Comparison of ENCODE assay signal across 19 cellular contexts in genomic region chr6:12527339-12527738, GRCh38.
DNase-seq lines count a peak whose midpoint lies in the region; ATAC-seq, FAIRE-seq and TF ChIP-seq lines count a peak whose summit lies in the region.
"Had no signal": no experiment of that assay in that cellular context is flagged by ENCODE, and none has a peak within 500 bp of the region (broad histone marks: within the 10 kb centered on the region; RNA-seq: fewer than 3 reads in every experiment).

No MANE protein-coding gene starts in this region.

- no peaks in the 10 kb centered on the region for H3K79me1 ChIP-seq in IMR-90 (ENCODE audit: low read depth in 1 of 2, low read length in 2 of 2)

- CTCF ChIA-PET in IMR-90 (lab: Yijun Ruan, JAX): no interaction called here

- H3K9me1 ChIP-seq in IMR-90 (ENCODE audit: insufficient read depth, low read length): no peaks in the 10 kb centered on the region

- H3K23ac ChIP-seq in IMR-90 (ENCODE audit: low read depth, low read length): no peak overlapping the region

- H4K8ac ChIP-seq in IMR-90 (ENCODE audit: low read depth in 2 of 2, low read length in 2 of 2): no peak overlapping the region

- no peak overlapping the region for H3K4me2 ChIP-seq in IMR-90 (ENCODE audit: low read depth, low read length)
- H3K4me2 ChIP-seq: BLaER1 treated with 17β-estradiol and CSF1 and Interleukin-3, amounts not matched to agents 10 nM and 100 nM had no signal

- no CpG with 5 or more reads among the region's 2 CpGs for WGBS in IMR-90 (ENCODE audit: extremely low coverage in 2 of 2, insufficient read length in 1 of 2), 2 experiments

- no peak overlapping the region for H2BK120ac ChIP-seq in IMR-90 (ENCODE audit: low read depth, low read length)

- BruUV-seq in IMR-90 (replicated peaks; lab: Mats Ljungman, UMichigan): no TSS peak

- no peak for ATAC-seq in IMR-90 (ENCODE audit: low read depth)
- no peak for ATAC-seq in GM18511 (IDR thresholded peaks at IDR 0.05; ENCODE audit: unreplicated experiment)
- ATAC-seq in lower lobe of right lung: no peak
- ATAC-seq: CD8-positive, alpha-beta T cell; K562 had no signal

- FAIRE-seq in TTC549 (lab: Jason Lieb, UNC): peak; percentile 38
- FAIRE-seq: G401.6, GM12891, K562 had no signal

- H4K91ac ChIP-seq in IMR-90 (ENCODE audit: insufficient read depth, low read depth, low read length): no peak overlapping the region

- no peak overlapping the region for H3K27ac ChIP-seq in IMR-90 (ENCODE audit: insufficient read depth, low read length)
- no peak overlapping the region for H3K27ac ChIP-seq in lower lobe of right lung
- H3K27ac ChIP-seq: BLaER1 treated with 17β-estradiol and CSF1 and Interleukin-3, amounts not matched to agents 10 nM and 100 nM; HL-60 had no signal

- H4K5ac ChIP-seq in IMR-90 (ENCODE audit: low read depth, low read length): no peak overlapping the region

- H3K18ac ChIP-seq in IMR-90 (ENCODE audit: low read depth, low read length): no peak overlapping the region

- no peak overlapping the region for H3K14ac ChIP-seq in IMR-90 (replicated peaks; ENCODE audit: low read depth, low read length)

- no peak for TF ChIP-seq CTCF in IMR-90 (conservative IDR thresholded peaks at IDR 0.05; ENCODE audit: low read depth, low read length)
- TF ChIP-seq CTCF in lower lobe of right lung (IDR thresholded peaks at IDR 0.05): no peak

- H2AK9ac ChIP-seq in IMR-90 (replicated peaks; ENCODE audit: low read depth, low read length, poor library complexity): no peak overlapping the region

- DNase-seq in EH (ENCODE audit: low read depth): peak; percentile 42
- DNase-seq in IMR-90: peak; percentile 29
- peak; percentile 9 for DNase-seq in fibroblast of peridontal ligament (ENCODE audit: extremely low read depth)
- DNase-seq in activated effector memory CD4-positive, alpha-beta T cell treated with Interleukin-2 at 50 U/mL for 16 hours: no peak
- no peak for DNase-seq in lower lobe of right lung
- DNase-seq: 8988T; Calu3; CD8-positive, alpha-beta T cell; DMS79 treated with DMSO at 0.1 percent for 48 hours; EL; GOT3; H9 had no signal

- no peak overlapping the region for H2AFZ ChIP-seq in IMR-90 (replicated peaks; ENCODE audit: low read length, poor library complexity)

- no peak overlapping the region for H2BK15ac ChIP-seq in IMR-90 (ENCODE audit: low read depth, low read length)

- H3K4me1 ChIP-seq in IMR-90 (ENCODE audit: control insufficient read depth, insufficient read depth, low read length) (no peaks in the 10 kb centered on the region), lower lobe of right lung (no peaks in the 10 kb centered on the region)
- H3K4me1 ChIP-seq: BLaER1 treated with 17β-estradiol and CSF1 and Interleukin-3, amounts not matched to agents 10 nM and 100 nM had no signal

- no peaks in the 10 kb centered on the region; the same call in 1 of the 2 replicates for H3K9me3 ChIP-seq in IMR-90 (ENCODE audit: control insufficient read depth, insufficient read depth, low read length)
- H3K9me3 ChIP-seq in lower lobe of right lung: no peaks in the 10 kb centered on the region

- H2BK5ac ChIP-seq in IMR-90 (ENCODE audit: low read depth, low read length, poor library complexity, severe bottlenecking): no peak overlapping the region

- no peak for TF ChIP-seq POLR2A in IMR-90 (IDR thresholded peaks at IDR 0.05; ENCODE audit: low read depth, low read length)

- POLR2A ChIA-PET in IMR-90 (lab: Charles Lee; ENCODE audit: unreplicated experiment): no interaction called here

- H3K4me3 ChIP-seq in IMR-90 (ENCODE audit: insufficient read depth, low read depth, low read length) (no peak overlapping the region), lower lobe of right lung (no peak overlapping the region)
- H3K4me3 ChIP-seq: BLaER1 treated with 17β-estradiol and CSF1 and Interleukin-3, amounts not matched to agents 10 nM and 100 nM; K562 had no signal

- TF ChIP-seq RAD21 in IMR-90 (IDR thresholded peaks at IDR 0.05; ENCODE audit: low read length): no peak

- intact Hi-C loops in IMR-90 (cut with micrococcal nuclease): no loop called here
- intact Hi-C loops in lower lobe of right lung (cut with DNase I): no loop called here

- in situ Hi-C loops in IMR-90 (cut with MboI; ENCODE audit: low sequenced_read_pairs): no loop called here

- H4K20me1 ChIP-seq in IMR-90 (ENCODE audit: insufficient read depth, low read length): no peaks in the 10 kb centered on the region
- H4K20me1 ChIP-seq: BLaER1 treated with 17β-estradiol and CSF1 and Interleukin-3, amounts not matched to agents 10 nM and 100 nM had no signal

- H3K56ac ChIP-seq in IMR-90 (ENCODE audit: extremely low read depth, insufficient read depth, low read length): no peak overlapping the region

- dilution Hi-C loops in IMR-90 (cut with HindIII; ENCODE audit: low sequenced_read_pairs, unreplicated experiment): no loop called here

- H2BK20ac ChIP-seq in IMR-90 (ENCODE audit: low read depth, low read length): no peak overlapping the region

- H3K4ac ChIP-seq in IMR-90 (ENCODE audit: low read depth, low read length): no peak overlapping the region

- H3K36me3 ChIP-seq in IMR-90 (ENCODE audit: control insufficient read depth, insufficient read depth, low read length): no peaks in the 10 kb centered on the region
- no peaks in the 10 kb centered on the region for H3K36me3 ChIP-seq in lower lobe of right lung
- H3K36me3 ChIP-seq: BLaER1 treated with 17β-estradiol and CSF1 and Interleukin-3, amounts not matched to agents 10 nM and 100 nM had no signal

- H3K27me3 ChIP-seq in IMR-90 (ENCODE audit: control insufficient read depth, insufficient read depth, low read length): peaks cover 2% of the 10 kb centered on the region; the same call in 1 of the 2 replicates
- H3K27me3 ChIP-seq in lower lobe of right lung (ENCODE audit: low read depth): no peaks in the 10 kb centered on the region
- H3K27me3 ChIP-seq: BLaER1 treated with 17β-estradiol and CSF1 and Interleukin-3, amounts not matched to agents 10 nM and 100 nM had no signal

- H2AK5ac ChIP-seq in IMR-90 (ENCODE audit: low read depth, low read length): no peak overlapping the region

- H3K9ac ChIP-seq in IMR-90 (ENCODE audit: low read depth, low read length): no peak overlapping the region
- H3K9ac ChIP-seq: BLaER1 treated with 17β-estradiol and CSF1 and Interleukin-3, amounts not matched to agents 10 nM and 100 nM had no signal

TF ChIP-seq in IMR-90, 13 proteins besides CTCF, POLR2A, EP300 and RAD21:
- TF ChIP-seq USF2 (IDR thresholded peaks at IDR 0.05; ENCODE audit: low read depth, low read length) (no peak), MXI1 (IDR thresholded peaks at IDR 0.05; ENCODE audit: borderline replicate concordance, low read depth, low read length) (no peak), RFX5 (IDR thresholded peaks at IDR 0.05; ENCODE audit: low read depth, low read length) (no peak), CEBPB (IDR thresholded peaks at IDR 0.05; ENCODE audit: low read depth, low read length) (no peak), MAFK (IDR thresholded peaks at IDR 0.05; ENCODE audit: low read depth, low read length) (no peak), BHLHE40 (IDR thresholded peaks at IDR 0.05; ENCODE audit: low read depth, low read length) (no peak), SMC3 (IDR thresholded peaks at IDR 0.05; ENCODE audit: low read depth, low read length) (no peak), CHD1 (IDR thresholded peaks at IDR 0.05; ENCODE audit: low read depth, low read length) (no peak), FOS (IDR thresholded peaks at IDR 0.05; ENCODE audit: low read depth, low read length) (no peak), RCOR1 (IDR thresholded peaks at IDR 0.05; ENCODE audit: insufficient replicate concordance, low read length) (no peak), NFE2L2 (IDR thresholded peaks at IDR 0.05; ENCODE audit: low read depth, low read length) (no peak), MAZ (IDR thresholded peaks at IDR 0.05; ENCODE audit: borderline replicate concordance, low read depth, low read length) (no peak)
- TF ChIP-seq, protein P1, sequence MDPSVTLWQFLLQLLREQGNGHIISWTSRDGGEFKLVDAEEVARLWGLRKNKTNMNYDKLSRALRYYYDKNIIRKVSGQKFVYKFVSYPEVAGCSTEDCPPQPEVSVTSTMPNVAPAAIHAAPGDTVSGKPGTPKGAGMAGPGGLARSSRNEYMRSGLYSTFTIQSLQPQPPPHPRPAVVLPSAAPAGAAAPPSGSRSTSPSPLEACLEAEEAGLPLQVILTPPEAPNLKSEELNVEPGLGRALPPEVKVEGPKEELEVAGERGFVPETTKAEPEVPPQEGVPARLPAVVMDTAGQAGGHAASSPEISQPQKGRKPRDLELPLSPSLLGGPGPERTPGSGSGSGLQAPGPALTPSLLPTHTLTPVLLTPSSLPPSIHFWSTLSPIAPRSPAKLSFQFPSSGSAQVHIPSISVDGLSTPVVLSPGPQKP (IDR thresholded peaks at IDR 0.05; ENCODE audit: borderline replicate concordance, low read depth, low read length): no peak

Comparison
In these comparisons a context has a peak if more than half of its experiments do, and no peak if none do; other contexts are left out.
1. DNase-seq: peak in EH (single experiment), IMR-90 (single experiment) and fibroblast of peridontal ligament (single experiment); none in activated effector memory CD4-positive, alpha-beta T cell treated with Interleukin-2 at 50 U/mL for 16 hours (single experiment) and lower lobe of right lung (single experiment).